ENCODE assay signal across 14 cellular contexts in genomic region chr1:225768662-225769426, GRCh38. TPM values are rescaled to one million over a fixed set of nuclear protein-coding genes. Genes with fewer than 3 reads are reported as not detected.
DNase-seq lines count a peak whose midpoint lies in the region; ATAC-seq and TF ChIP-seq lines count a peak whose summit lies in the region.
"Had no signal": no experiment of that assay in that cellular context is flagged by ENCODE, and none has a peak within 500 bp of the region (broad histone marks: within the 10 kb centered on the region; RNA-seq: fewer than 3 reads in every experiment).

No MANE protein-coding gene starts in this region.

- H2BK120ac ChIP-seq in IMR-90 (ENCODE audit: low read depth, low read length) = peak overlapping the region; percentile 90

- H3K79me1 ChIP-seq in IMR-90 (ENCODE audit: low read depth in 1 of 2, low read length in 2 of 2) = 0 out of 4 replicates have a peak, but pooled peaks cover 0 to 3% of the 10 kb centered on the region in 2 experiments

- H2AFZ ChIP-seq in IMR-90 (replicated peaks; ENCODE audit: low read length, poor library complexity) = no peak overlapping the region

- peak overlapping the region in 1 of 2 experiments; percentile 88; a peak in 1 of 4 replicates for H4K8ac ChIP-seq in IMR-90 (ENCODE audit: low read depth in 2 of 2, low read length in 2 of 2)

- CTCF ChIA-PET in IMR-90 (lab: Yijun Ruan, JAX) = interaction anchor here (0.5 to 0.7 kb wide), 2 partner anchors 110 to 158 kb away, joined by 3 to 4 read pairs; no protein-coding TSS in a partner anchor

- H3K4me1 Mint-ChIP-seq in immature natural killer cell = no peaks in the 10 kb centered on the region

- no peak overlapping the region for H3K4me3 ChIP-seq in BLaER1 treated with 17β-estradiol and CSF1 and Interleukin-3, amounts not matched to agents 10 nM and 100 nM
- H3K4me3 ChIP-seq in IMR-90 (ENCODE audit: insufficient read depth, low read depth, low read length) = no peak overlapping the region
- H3K4me3 ChIP-seq in ascending aorta = no peak overlapping the region
- H3K4me3 ChIP-seq in mesodermal cell (ENCODE audit: extremely low read depth, insufficient read depth, low read length, poor library complexity, severe bottlenecking) = no peak overlapping the region

- H3K23ac ChIP-seq in IMR-90 (ENCODE audit: low read depth, low read length) = no peak overlapping the region

- TF ChIP-seq CTCF in IMR-90 (conservative IDR thresholded peaks at IDR 0.05; ENCODE audit: low read depth, low read length) (no peak), ascending aorta (IDR thresholded peaks at IDR 0.05) (no peak), GM20000 (IDR thresholded peaks at IDR 0.05; ENCODE audit: extremely low read depth, missing control alignments) (no peak)

- H3K27me3 Mint-ChIP-seq in immature natural killer cell (ENCODE audit: low read depth in 3 of 3) = peaks cover 2 to 16% (median 2%) of the 10 kb centered on the region in 3 donors

- POLR2A ChIA-PET in IMR-90 (lab: Charles Lee; ENCODE audit: unreplicated experiment) = no interaction called here

- H3K4me2 ChIP-seq in BLaER1 treated with 17β-estradiol and CSF1 and Interleukin-3, amounts not matched to agents 10 nM and 100 nM = peak overlapping the region in 9 of 11 experiments; percentile 74 to 91 (median 75); a peak in 17 of 22 replicates
- H3K4me2 ChIP-seq in IMR-90 (ENCODE audit: low read depth, low read length) = no peak overlapping the region

- 0 out of 2 replicates have a peak overlapping the region, but pooled peaks have one; percentile 7 for H3K14ac ChIP-seq in IMR-90 (replicated peaks; ENCODE audit: low read depth, low read length)

- BruUV-seq in IMR-90 (replicated peaks; lab: Mats Ljungman, UMichigan) = no TSS peak

- H3K9me3 Mint-ChIP-seq in immature natural killer cell = no peaks in the 10 kb centered on the region
- H3K9me3 Mint-ChIP-seq: activated T-cell treated with anti-CD3 and anti-CD28 coated beads, Interleukin-2, amount 50 U/mL, for 72 hours had no signal

- H2BK20ac ChIP-seq in IMR-90 (ENCODE audit: low read depth, low read length) = peak overlapping the region; percentile 71

- in situ Hi-C loops in IMR-90 (cut with MboI; ENCODE audit: low sequenced_read_pairs) = loop anchor here (5.0 kb wide), 1 partner anchor 122 kb away; no protein-coding TSS in a partner anchor

- TF ChIP-seq POLR2A in IMR-90 (IDR thresholded peaks at IDR 0.05; ENCODE audit: low read depth, low read length) = no peak

- intact Hi-C loops in IMR-90 (cut with micrococcal nuclease) (no loop called here), ascending aorta (cut with DNase I) (no loop called here)

- peaks cover 35 to 65% (median 56%) of the 10 kb centered on the region in 10 experiments for H3K4me1 ChIP-seq in BLaER1 treated with 17β-estradiol and CSF1 and Interleukin-3, amounts not matched to agents 10 nM and 100 nM
- H3K4me1 ChIP-seq in IMR-90 (ENCODE audit: control insufficient read depth, insufficient read depth, low read length) = peaks cover 30% of the 10 kb centered on the region
- H3K4me1 ChIP-seq in ascending aorta = peaks cover 8 to 38% of the 10 kb centered on the region in 2 donors
- peaks cover 56% of the 10 kb centered on the region for H3K4me1 ChIP-seq in mesodermal cell (ENCODE audit: control insufficient read depth, insufficient read depth, low read length, poor library complexity, severe bottlenecking)

- H3K56ac ChIP-seq in IMR-90 (ENCODE audit: extremely low read depth, insufficient read depth, low read length) = no peak overlapping the region

- DNase-seq in IMR-90 (no peak), ascending aorta (ENCODE audit: low spot score in 2 of 2) (no peak), GM20000 (ENCODE audit: low spot score) (no peak), amniotic stem cell (lab: John Stamatoyannopoulos, UW) (no peak), immature natural killer cell (no peak)
- DNase-seq: activated T-cell treated with anti-CD3 and anti-CD28 coated beads, Interleukin-2, amount 50 U/mL, for 72 hours; hippocampal formation; midbrain; NCI-H2029 treated with DMSO at 0.1 percent for 48 hours; stimulated activated CD4-positive, alpha-beta T cell treated with anti-CD3 and anti-CD28 coated beads, Interleukin-4, amount 100 ng/mL, for 24 hours; stimulated activated naive CD4-positive, alpha-beta T cell treated with Interleukin-2 at 50 U/mL for 16 hours had no signal

- peaks cover 20% of the 10 kb centered on the region for H3K9me1 ChIP-seq in IMR-90 (ENCODE audit: insufficient read depth, low read length)

- no peaks in the 10 kb centered on the region for H3K36me3 ChIP-seq in BLaER1 treated with 17β-estradiol and CSF1 and Interleukin-3, amounts not matched to agents 10 nM and 100 nM
- H3K36me3 ChIP-seq in IMR-90 (ENCODE audit: control insufficient read depth, insufficient read depth, low read length) (no peaks in the 10 kb centered on the region), ascending aorta (no peaks in the 10 kb centered on the region), mesodermal cell (ENCODE audit: control insufficient read depth, insufficient read depth, low read length) (no peaks in the 10 kb centered on the region)

- H3K27me3 ChIP-seq in BLaER1 treated with 17β-estradiol and CSF1 and Interleukin-3, amounts not matched to agents 10 nM and 100 nM = no peaks in the 10 kb centered on the region
- no peaks in the 10 kb centered on the region for H3K27me3 ChIP-seq in IMR-90 (ENCODE audit: control insufficient read depth, insufficient read depth, low read length)
- H3K27me3 ChIP-seq in ascending aorta = no peaks in the 10 kb centered on the region

- peak overlapping the region; percentile 34; the same call in 2 of the 3 replicates for H2BK15ac ChIP-seq in IMR-90 (ENCODE audit: low read depth, low read length)

- no peak for TF ChIP-seq RAD21 in IMR-90 (IDR thresholded peaks at IDR 0.05; ENCODE audit: low read length)

- H3K27ac ChIP-seq in BLaER1 treated with 17β-estradiol and CSF1 and Interleukin-3, amounts not matched to agents 10 nM and 100 nM = peak overlapping the region in 7 of 11 experiments; percentile 62 to 77 (median 69); a peak in 10 of 22 replicates
- H3K27ac ChIP-seq in IMR-90 (ENCODE audit: insufficient read depth, low read length) (peak overlapping the region; percentile 77; the same call in 1 of the 2 replicates), ascending aorta (peak overlapping the region; percentile 80 to 86), mesodermal cell (ENCODE audit: low read depth, low read length, severe bottlenecking) (peak overlapping the region; percentile 13)

- H2BK5ac ChIP-seq in IMR-90 (ENCODE audit: low read depth, low read length, poor library complexity, severe bottlenecking) = no peak overlapping the region

- no peaks in the 10 kb centered on the region for H3K9me3 ChIP-seq in BLaER1 treated with 17β-estradiol and CSF1 and Interleukin-3, amounts not matched to agents 10 nM and 100 nM (replicated peaks in 1 of 11)
- no peaks in the 10 kb centered on the region for H3K9me3 ChIP-seq in IMR-90 (ENCODE audit: control insufficient read depth, insufficient read depth, low read length)
- no peaks in the 10 kb centered on the region for H3K9me3 ChIP-seq in ascending aorta
- no peaks in the 10 kb centered on the region for H3K9me3 ChIP-seq in mesodermal cell (ENCODE audit: control insufficient read depth, low read length)

- H3K9ac ChIP-seq in BLaER1 treated with 17β-estradiol and CSF1 and Interleukin-3, amounts not matched to agents 10 nM and 100 nM = peak overlapping the region in 4 of 11 experiments; percentile 24 to 66 (median 51); a peak in 2 of 22 replicates
- H3K9ac ChIP-seq in IMR-90 (ENCODE audit: low read depth, low read length) = no peak overlapping the region

- H4K20me1 ChIP-seq in BLaER1 treated with 17β-estradiol and CSF1 and Interleukin-3, amounts not matched to agents 10 nM and 100 nM = no peaks in the 10 kb centered on the region
- H4K20me1 ChIP-seq in IMR-90 (ENCODE audit: insufficient read depth, low read length) = peaks cover 4% of the 10 kb centered on the region; the same call in 1 of the 2 replicates

- no peak overlapping the region for H2AK9ac ChIP-seq in IMR-90 (replicated peaks; ENCODE audit: low read depth, low read length, poor library complexity)

- WGBS in IMR-90 (ENCODE audit: extremely low coverage in 2 of 2, insufficient read length in 1 of 2), 2 experiments = 85% methylated on average over 7 of the region's 9 CpGs; no CpG with 5 or more reads in 1 of the 2 experiments
- 78 to 87% methylated on average over 7 of the region's 9 CpGs for WGBS in mesodermal cell (ENCODE audit: insufficient coverage in 2 of 2), 2 experiments

- peak overlapping the region; percentile 13; the same call in 1 of the 2 replicates for H4K5ac ChIP-seq in IMR-90 (ENCODE audit: low read depth, low read length)

- no peak overlapping the region for H3K27ac Mint-ChIP-seq in immature natural killer cell
- H3K27ac Mint-ChIP-seq: activated T-cell treated with anti-CD3 and anti-CD28 coated beads, Interleukin-2, amount 50 U/mL, for 72 hours had no signal

- dilution Hi-C loops in IMR-90 (cut with HindIII; ENCODE audit: low sequenced_read_pairs, unreplicated experiment) = no loop called here

- peak overlapping the region; percentile 84 for H2AK5ac ChIP-seq in IMR-90 (ENCODE audit: low read depth, low read length)

- H3K18ac ChIP-seq in IMR-90 (ENCODE audit: low read depth, low read length) = peak overlapping the region; percentile 34; the same call in 1 of the 2 replicates

- no peak overlapping the region for H3K4me3 Mint-ChIP-seq in immature natural killer cell
- H3K4me3 Mint-ChIP-seq: activated T-cell treated with anti-CD3 and anti-CD28 coated beads, Interleukin-2, amount 50 U/mL, for 72 hours had no signal

- no peaks in the 10 kb centered on the region for H3K36me3 Mint-ChIP-seq in immature natural killer cell

- peak overlapping the region; percentile 87 for H4K91ac ChIP-seq in IMR-90 (ENCODE audit: insufficient read depth, low read depth, low read length)

- peak overlapping the region; percentile 73 for H3K4ac ChIP-seq in IMR-90 (ENCODE audit: low read depth, low read length)

- ATAC-seq in IMR-90 (ENCODE audit: low read depth) = no peak
- no peak for ATAC-seq in HG03135 (IDR thresholded peaks at IDR 0.05; ENCODE audit: unreplicated experiment)
- ATAC-seq: activated T-cell treated with anti-CD3 and anti-CD28 coated beads, Interleukin-2, amount 50 U/mL, for 72 hours had no signal

RNA-seq across cellular contexts. Expression of gene SRP9, which starts 8.8 kb away (rescaled TPM):
- total RNA-seq in IMR-90 (2012; rRNA removed) = 230 and 484 TPM in 2 replicates
- 205 and 295 TPM in 2 replicates for polyA plus RNA-seq in IMR-90 (2012; rRNA removed)
- polyA plus RNA-seq in IMR-90 (2012; cell fraction: cytosol; rRNA removed) = 118 and 134 TPM in 2 replicates
- 48.5 and 140 TPM in 2 replicates for polyA plus RNA-seq in IMR-90 (2012; cell fraction: nucleus; rRNA removed; ENCODE audit: low replicate concordance)
- 49.4 TPM for total RNA-seq in ascending aorta
- polyA plus RNA-seq in mesodermal cell (2013, experiment 1 of 2) = 331 TPM
- 382 TPM for polyA plus RNA-seq in mesodermal cell (2013, experiment 2 of 2)
- polyA plus RNA-seq in immature natural killer cell = 100 to 1,000 TPM; 300 to 594 (median 317) TPM

RNA-seq across cellular contexts. Expression of gene EPHX1, which starts 41.1 kb away (rescaled TPM):
- total RNA-seq in IMR-90 (2012; rRNA removed) = 16.9 and 20.3 TPM in 2 replicates
- polyA plus RNA-seq in IMR-90 (2012; rRNA removed) = 33.8 and 46.3 TPM in 2 replicates
- 35.7 and 36.6 TPM in 2 replicates for polyA plus RNA-seq in IMR-90 (2012; cell fraction: cytosol; rRNA removed)
- polyA plus RNA-seq in IMR-90 (2012; cell fraction: nucleus; rRNA removed; ENCODE audit: low replicate concordance) = 14.3 and 16.2 TPM in 2 replicates
- total RNA-seq in ascending aorta = 127 TPM
- 19.0 TPM for polyA plus RNA-seq in mesodermal cell (2013, experiment 1 of 2)
- 18.1 TPM for polyA plus RNA-seq in mesodermal cell (2013, experiment 2 of 2)
- polyA plus RNA-seq in immature natural killer cell = 1 to 10 TPM in 2 of 3 donors, under 1 TPM in 1; 0.86 to 2.4 (median 1.5) TPM

Comparison
In these comparisons a context has a peak if more than half of its experiments do, and no peak if none do; other contexts are left out.
1. H3K27ac ChIP-seq: peak in every context shown above with its lines; median percentile 83 in ascending aorta; 77 in IMR-90; 69 in BLaER1 treated with 17β-estradiol and CSF1 and Interleukin-3, amounts not matched to agents 10 nM and 100 nM; 13 in mesodermal cell.